ENCODE assay signal across 1 cellular context in the genomic region with DNA sequence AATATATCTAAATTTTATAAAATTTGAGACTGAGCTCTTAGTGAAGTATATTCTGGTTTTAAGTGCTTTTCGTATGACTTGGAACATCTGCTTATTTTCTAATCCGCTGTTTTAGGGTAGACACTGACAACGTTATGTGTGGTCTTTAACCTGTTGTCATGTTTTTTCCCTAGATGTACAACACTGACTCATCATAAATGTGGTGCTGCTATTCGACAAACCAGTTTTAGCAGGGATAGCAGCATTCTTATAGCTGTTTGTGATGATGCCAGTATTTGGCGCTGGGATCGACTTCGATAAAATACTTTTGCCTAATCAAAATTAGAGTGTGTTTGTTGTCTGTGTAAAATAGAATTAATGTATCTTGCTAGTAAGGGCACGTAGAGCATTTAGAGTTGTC.
TF ChIP-seq lines count a peak whose summit lies in the region.

No MANE protein-coding gene starts in this region.

TF ChIP-seq in K562, 482 proteins besides CTCF, POLR2A, EP300 and RAD21:
- TF ChIP-seq C11orf30 (IDR thresholded peaks at IDR 0.05; ENCODE audit: low read depth) (peak; percentile 20; the same call in 1 of the 2 replicates), POLR3A (IDR thresholded peaks at IDR 0.05; ENCODE audit: borderline replicate concordance, extremely low read depth, insufficient read depth, insufficient read length) (no peak), ZNF316 (IDR thresholded peaks at IDR 0.05) (peak; percentile 69)
TF ChIP-seq in K562: peak in this region for 2.
